ENCODE assay signal across 20 cellular contexts in genomic region chr6:161891542-161891941, GRCh38.
"Had no signal": no experiment of that assay in that cellular context is flagged by ENCODE, and none has a peak within 500 bp of the region (broad histone marks: within the 10 kb centered on the region; RNA-seq: fewer than 3 reads in every experiment).

No MANE protein-coding gene starts in this region.

- ATAC-seq: activated CD8-positive, alpha-beta T cell treated with anti-CD3 and anti-CD28 coated beads, Interleukin-2, amount 10 ng/mL, durations not matched to agents 7 days and 5 days; gastroesophageal sphincter; left colon; stimulated activated naive CD8-positive, alpha-beta T cell treated with anti-CD3 and anti-CD28 coated beads, Interleukin-15, amount 100 ng/mL, for 72 hours had no signal

- H3K36me3 ChIP-seq: cardiac muscle cell, gastroesophageal sphincter, tibial nerve had no signal

- H3K9me3 Mint-ChIP-seq: activated naive CD4-positive, alpha-beta T cell treated with anti-CD3 and anti-CD28 coated beads, Interleukin-2, amount 50 U/mL, for 24 hours; memory B cell; nephron; stimulated activated naive CD8-positive, alpha-beta T cell treated with anti-CD3 and anti-CD28 coated beads, Interleukin-15, amount 100 ng/mL, for 72 hours had no signal

- H3K27me3 ChIP-seq: gastroesophageal sphincter, tibial nerve had no signal

- H3K9ac ChIP-seq: parathyroid adenoma had no signal

- H3K36me3 Mint-ChIP-seq: memory B cell had no signal

- H3K4me3 ChIP-seq: cardiac muscle cell, gastroesophageal sphincter had no signal

- DNase-seq: activated CD4-positive, alpha-beta T cell treated with anti-CD3 and anti-CD28 coated beads, Interleukin-2, amount 50 U/mL, for 1 hour; activated CD4-positive, CD25-positive, alpha-beta regulatory T cell treated with anti-CD3 and anti-CD28 coated beads, Interleukin-2, amount 50 U/mL, for 72 hours; activated CD8-positive, alpha-beta T cell treated with anti-CD3 and anti-CD28 coated beads, Interleukin-2, amount 10 ng/mL, durations not matched to agents 7 days and 5 days; activated gamma-delta T cell treated with Interleukin-2 at 50 U/mL for 16 hours; head of caudate nucleus; islet precursor cell; left colon; stimulated activated CD4-positive, alpha-beta T cell treated with anti-CD3 and anti-CD28 coated beads, Interleukin-12 subunit alpha, Interleukin-12 subunit beta, amount 100 ng/mL, for 4 hours; stimulated activated CD4-positive, alpha-beta T cell treated with anti-CD3 and anti-CD28 coated beads, Interleukin-4, amount 100 ng/mL, for 4 hours; stimulated activated naive CD8-positive, alpha-beta T cell treated with anti-CD3 and anti-CD28 coated beads, Interleukin-15, amount 100 ng/mL, for 72 hours; T-helper 2 cell had no signal

- H3K4me1 ChIP-seq: parathyroid adenoma had no signal

- H3K27me3 Mint-ChIP-seq: activated naive CD4-positive, alpha-beta T cell treated with anti-CD3 and anti-CD28 coated beads, Interleukin-2, amount 50 U/mL, for 24 hours; memory B cell; stimulated activated naive CD8-positive, alpha-beta T cell treated with anti-CD3 and anti-CD28 coated beads, Interleukin-15, amount 100 ng/mL, for 72 hours had no signal

- H3K4me1 Mint-ChIP-seq: activated naive CD4-positive, alpha-beta T cell treated with anti-CD3 and anti-CD28 coated beads, Interleukin-2, amount 50 U/mL, for 24 hours; memory B cell; stimulated activated naive CD8-positive, alpha-beta T cell treated with anti-CD3 and anti-CD28 coated beads, Interleukin-15, amount 100 ng/mL, for 72 hours had no signal

- H3K27ac Mint-ChIP-seq: activated CD8-positive, alpha-beta T cell treated with anti-CD3 and anti-CD28 coated beads, Interleukin-2, amount 10 ng/mL, durations not matched to agents 7 days and 5 days; activated naive CD4-positive, alpha-beta T cell treated with anti-CD3 and anti-CD28 coated beads, Interleukin-2, amount 50 U/mL, for 24 hours; memory B cell; stimulated activated naive CD8-positive, alpha-beta T cell treated with anti-CD3 and anti-CD28 coated beads, Interleukin-15, amount 100 ng/mL, for 72 hours had no signal

- H3K27ac ChIP-seq: cardiac muscle cell, epithelial cell of prostate, gastroesophageal sphincter, parathyroid adenoma, VCaP had no signal

- H3K4me3 Mint-ChIP-seq: activated CD8-positive, alpha-beta T cell treated with anti-CD3 and anti-CD28 coated beads, Interleukin-2, amount 10 ng/mL, durations not matched to agents 7 days and 5 days; activated naive CD4-positive, alpha-beta T cell treated with anti-CD3 and anti-CD28 coated beads, Interleukin-2, amount 50 U/mL, for 24 hours; memory B cell; stimulated activated naive CD8-positive, alpha-beta T cell treated with anti-CD3 and anti-CD28 coated beads, Interleukin-15, amount 100 ng/mL, for 72 hours had no signal

- H3K79me2 ChIP-seq: parathyroid adenoma had no signal
